In genomic region chr11:79011357-79011756, GRCh38 we compare ENCODE assay signal across 6 cellular contexts.
"Had no signal": no experiment of that assay in that cellular context is flagged by ENCODE, and none has a peak within 500 bp of the region (broad histone marks: within the 10 kb centered on the region; RNA-seq: fewer than 3 reads in every experiment).

No MANE protein-coding gene starts in this region.

- H3K4me3 ChIP-seq: K562 had no signal

- H3K27ac Mint-ChIP-seq: IgD-negative memory B cell had no signal

- ATAC-seq: HepG2, K562 had no signal

- H3K4me3 Mint-ChIP-seq: IgD-negative memory B cell had no signal

- H3K27ac ChIP-seq: HL-60 had no signal

- H3K36me3 Mint-ChIP-seq: IgD-negative memory B cell had no signal

- DNase-seq: IMR-90, KBM-7 had no signal

- H3K4me1 Mint-ChIP-seq: IgD-negative memory B cell had no signal
